In genomic region chr22:29810156-29810555, GRCh38 we compare ENCODE assay signal across 13 cellular contexts.
"Had no signal": no experiment of that assay in that cellular context is flagged by ENCODE, and none has a peak within 500 bp of the region (broad histone marks: within the 10 kb centered on the region; RNA-seq: fewer than 3 reads in every experiment).

No MANE protein-coding gene starts in this region.

- H3K27me3 Mint-ChIP-seq: memory B cell had no signal

- DNase-seq: activated CD4-positive, alpha-beta T cell treated with anti-CD3 and anti-CD28 coated beads for 4 hours; activated CD8-positive, alpha-beta memory T cell treated with anti-CD3 and anti-CD28 coated beads, Interleukin-2, amount 50 U/mL, for 48 hours; activated CD8-positive, alpha-beta T cell treated with anti-CD3 and anti-CD28 coated beads, Interleukin-2, amount 10 ng/mL, durations not matched to agents 7 days and 5 days; activated naive CD4-positive, alpha-beta T cell treated with anti-CD3 and anti-CD28 coated beads for 36 hours; esophagus squamous epithelium; foreskin keratinocyte; heart left ventricle; ovary; stimulated activated CD4-positive, alpha-beta T cell treated with anti-CD3 and anti-CD28 coated beads, Interleukin-15, amount 100 ng/mL, for 24 hours; upper lobe of right lung had no signal

- H3K9me3 Mint-ChIP-seq: activated naive CD4-positive, alpha-beta T cell treated with anti-CD3 and anti-CD28 coated beads for 36 hours; memory B cell; neural crest cell had no signal

- H3K4me1 ChIP-seq: foreskin keratinocyte had no signal

- ATAC-seq: activated CD8-positive, alpha-beta T cell treated with anti-CD3 and anti-CD28 coated beads, Interleukin-2, amount 10 ng/mL, durations not matched to agents 7 days and 5 days; foreskin keratinocyte; heart left ventricle; upper lobe of right lung had no signal

- H3K27ac ChIP-seq: cardiac muscle cell, foreskin keratinocyte, heart left ventricle, ovary, upper lobe of right lung had no signal

- H3K27me3 ChIP-seq: cardiac muscle cell, esophagus squamous epithelium, foreskin keratinocyte, heart left ventricle, ovary, upper lobe of right lung had no signal

- H3K4me1 Mint-ChIP-seq: memory B cell, neural crest cell had no signal

- H3K27ac Mint-ChIP-seq: activated CD8-positive, alpha-beta T cell treated with anti-CD3 and anti-CD28 coated beads, Interleukin-2, amount 10 ng/mL, durations not matched to agents 7 days and 5 days; activated naive CD4-positive, alpha-beta T cell treated with anti-CD3 and anti-CD28 coated beads for 36 hours; memory B cell had no signal

- H3K36me3 ChIP-seq: ovary had no signal

- H3K9me3 ChIP-seq: esophagus squamous epithelium, heart left ventricle, ovary, upper lobe of right lung had no signal

- H3K4me3 Mint-ChIP-seq: activated CD8-positive, alpha-beta T cell treated with anti-CD3 and anti-CD28 coated beads, Interleukin-2, amount 10 ng/mL, durations not matched to agents 7 days and 5 days; activated naive CD4-positive, alpha-beta T cell treated with anti-CD3 and anti-CD28 coated beads for 36 hours; memory B cell; neural crest cell had no signal

- H3K4me3 ChIP-seq: cardiac muscle cell, esophagus squamous epithelium, heart left ventricle, ovary, upper lobe of right lung had no signal
